ENCODE assay signal across 8 cellular contexts in genomic region chr10:131885391-131886165, GRCh38. TPM values are rescaled to one million over a fixed set of nuclear protein-coding genes. Genes with fewer than 3 reads are reported as not detected.
DNase-seq lines count a peak whose midpoint lies in the region; ATAC-seq and TF ChIP-seq lines count a peak whose summit lies in the region.

No MANE protein-coding gene starts in this region.

- H3K27me3 Mint-ChIP-seq in nephron progenitor cell (ENCODE audit: low read depth, poor library complexity), result peaks cover 6% of the 10 kb centered on the region
- no peaks in the 10 kb centered on the region for H3K27me3 Mint-ChIP-seq in stimulated activated naive CD8-positive, alpha-beta T cell treated with anti-CD3 and anti-CD28 coated beads, Interleukin-15, amount 100 ng/mL, for 72 hours

- intact Hi-C loops in esophagus muscularis mucosa (cut with DNase I), result loop anchor here (1.0 to 5.0 kb wide), 2 partner anchors 138 to 257 kb away; no protein-coding TSS in a partner anchor

- H3K4me3 ChIP-seq in esophagus muscularis mucosa, result no peak overlapping the region

- H3K27ac ChIP-seq in esophagus muscularis mucosa (replicated peaks in 1 of 4), result no peak overlapping the region

- H3K4me3 Mint-ChIP-seq in nephron progenitor cell, result no peak overlapping the region
- H3K4me3 Mint-ChIP-seq in stimulated activated naive CD8-positive, alpha-beta T cell treated with anti-CD3 and anti-CD28 coated beads, Interleukin-15, amount 100 ng/mL, for 72 hours, result no peak overlapping the region

- no peaks in the 10 kb centered on the region for H3K36me3 ChIP-seq in esophagus muscularis mucosa

- peaks cover 7% of the 10 kb centered on the region for H3K9me3 Mint-ChIP-seq in nephron progenitor cell
- no peaks in the 10 kb centered on the region for H3K9me3 Mint-ChIP-seq in stimulated activated naive CD8-positive, alpha-beta T cell treated with anti-CD3 and anti-CD28 coated beads, Interleukin-15, amount 100 ng/mL, for 72 hours

- H3K36me3 Mint-ChIP-seq in nephron progenitor cell (ENCODE audit: low read depth), result no peaks in the 10 kb centered on the region

- peaks cover 17% of the 10 kb centered on the region for H3K4me1 Mint-ChIP-seq in nephron progenitor cell
- peaks cover 5% of the 10 kb centered on the region for H3K4me1 Mint-ChIP-seq in stimulated activated naive CD8-positive, alpha-beta T cell treated with anti-CD3 and anti-CD28 coated beads, Interleukin-15, amount 100 ng/mL, for 72 hours

- peaks cover 5 to 8% (median 6%) of the 10 kb centered on the region in 4 donors for H3K4me1 ChIP-seq in esophagus muscularis mucosa

- no peak for TF ChIP-seq POLR2A in esophagus muscularis mucosa (IDR thresholded peaks at IDR 0.05; ENCODE audit: low read depth)

- 49% methylated on average over 7 of the region's 25 CpGs for WGBS in esophagus muscularis mucosa

- peak; percentile 58 for ATAC-seq in GM18508 (IDR thresholded peaks at IDR 0.05; ENCODE audit: insufficient read depth, unreplicated experiment)
- peak; percentile 89 for ATAC-seq in HG02870 (IDR thresholded peaks at IDR 0.05; ENCODE audit: unreplicated experiment)
- peak; percentile 95 for ATAC-seq in stimulated activated naive CD8-positive, alpha-beta T cell treated with anti-CD3 and anti-CD28 coated beads, Interleukin-15, amount 100 ng/mL, for 72 hours

- H3K27me3 ChIP-seq in esophagus muscularis mucosa, result peaks cover 0 to 42% (median 0%) of the 10 kb centered on the region in 4 donors

- TF ChIP-seq EP300 in esophagus muscularis mucosa (IDR thresholded peaks at IDR 0.05), result no peak

- no peak overlapping the region for H3K27ac Mint-ChIP-seq in nephron progenitor cell
- no peak overlapping the region for H3K27ac Mint-ChIP-seq in stimulated activated naive CD8-positive, alpha-beta T cell treated with anti-CD3 and anti-CD28 coated beads, Interleukin-15, amount 100 ng/mL, for 72 hours

- DNase-seq in NOMO-1 treated with DMSO at 0.1 percent for 48 hours (lab: John Stamatoyannopoulos, UW; ENCODE audit: unreplicated experiment), result peak; percentile 62
- DNase-seq in activated T-cell treated with anti-CD3 and anti-CD28 coated beads for 24 hours (ENCODE audit: low read depth), result peak; percentile 80
- DNase-seq in esophagus muscularis mucosa (ENCODE audit: extremely low spot score), result no peak
- DNase-seq in nephron progenitor cell, result peak; percentile 85
- DNase-seq in stimulated activated naive CD8-positive, alpha-beta T cell treated with anti-CD3 and anti-CD28 coated beads, Interleukin-15, amount 100 ng/mL, for 72 hours, result peak; percentile 79 to 83
- no peak for DNase-seq in NCI-H1930 (lab: John Stamatoyannopoulos, UW)

- no peaks in the 10 kb centered on the region for H3K9me3 ChIP-seq in esophagus muscularis mucosa

- TF ChIP-seq CTCF in esophagus muscularis mucosa (IDR thresholded peaks at IDR 0.05) (peak; percentile 88 to 98 (median 93)), nephron progenitor cell (IDR thresholded peaks at IDR 0.05) (peak; percentile 91)

RNA-seq across cellular contexts. Expression of gene PPP2R2D, which starts 15.2 kb away (rescaled TPM):
- 10 to 100 TPM; 38.2 to 49.7 (median 41.0) TPM for total RNA-seq in esophagus muscularis mucosa

Comparison
In these comparisons a context has a peak if more than half of its experiments do, and no peak if none do; other contexts are left out.
1. DNase-seq: peak in NOMO-1 treated with DMSO at 0.1 percent for 48 hours (single experiment), activated T-cell treated with anti-CD3 and anti-CD28 coated beads for 24 hours (single experiment), nephron progenitor cell (single experiment) and stimulated activated naive CD8-positive, alpha-beta T cell treated with anti-CD3 and anti-CD28 coated beads, Interleukin-15, amount 100 ng/mL, for 72 hours (2 of 2); none in esophagus muscularis mucosa (single experiment) and NCI-H1930 (0 of 2).
2. Peak in every context shown above with its lines, with median percentiles within 50 percentile points of each other: ATAC-seq.